ENCODE assay signal across 8 cellular contexts in the genomic region with DNA sequence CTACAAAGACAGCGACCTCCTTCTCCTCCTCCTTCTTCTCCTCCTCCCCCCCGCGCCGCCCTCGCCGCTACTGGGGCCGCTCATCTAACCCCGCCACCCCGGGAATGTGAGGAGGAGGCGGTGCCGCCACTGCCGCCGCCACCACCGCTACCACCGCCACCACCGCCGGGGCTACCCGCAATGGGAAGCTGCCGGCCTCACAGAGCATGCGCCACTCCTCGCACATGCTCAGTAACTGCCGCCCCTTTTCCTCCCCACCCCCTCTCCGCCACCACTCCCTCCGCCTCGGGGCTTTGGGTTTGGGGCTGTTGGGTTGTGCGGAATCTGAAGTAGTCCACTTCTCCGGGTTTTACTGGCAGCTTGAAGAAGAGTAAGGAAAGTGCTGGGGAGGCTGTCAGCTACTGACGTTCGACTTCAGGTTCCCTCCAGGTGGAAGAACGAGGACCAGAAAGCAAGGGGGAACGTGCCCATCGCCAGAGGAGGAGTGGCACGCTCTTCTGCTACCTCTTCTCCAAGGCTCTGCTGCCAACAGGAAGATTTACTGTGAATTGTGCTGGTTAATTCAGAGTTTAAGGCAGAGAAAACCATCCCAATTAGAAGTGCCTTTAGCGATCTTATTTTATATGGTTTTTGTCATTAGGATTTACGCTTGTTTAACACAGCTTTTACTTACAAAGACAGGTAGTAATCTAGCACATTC. TPM values are rescaled to one million over a fixed set of nuclear protein-coding genes. Genes with fewer than 3 reads are reported as not detected.
DNase-seq lines count a peak whose midpoint lies in the region; ATAC-seq, FAIRE-seq and TF ChIP-seq lines count a peak whose summit lies in the region.

A gene with protein sequence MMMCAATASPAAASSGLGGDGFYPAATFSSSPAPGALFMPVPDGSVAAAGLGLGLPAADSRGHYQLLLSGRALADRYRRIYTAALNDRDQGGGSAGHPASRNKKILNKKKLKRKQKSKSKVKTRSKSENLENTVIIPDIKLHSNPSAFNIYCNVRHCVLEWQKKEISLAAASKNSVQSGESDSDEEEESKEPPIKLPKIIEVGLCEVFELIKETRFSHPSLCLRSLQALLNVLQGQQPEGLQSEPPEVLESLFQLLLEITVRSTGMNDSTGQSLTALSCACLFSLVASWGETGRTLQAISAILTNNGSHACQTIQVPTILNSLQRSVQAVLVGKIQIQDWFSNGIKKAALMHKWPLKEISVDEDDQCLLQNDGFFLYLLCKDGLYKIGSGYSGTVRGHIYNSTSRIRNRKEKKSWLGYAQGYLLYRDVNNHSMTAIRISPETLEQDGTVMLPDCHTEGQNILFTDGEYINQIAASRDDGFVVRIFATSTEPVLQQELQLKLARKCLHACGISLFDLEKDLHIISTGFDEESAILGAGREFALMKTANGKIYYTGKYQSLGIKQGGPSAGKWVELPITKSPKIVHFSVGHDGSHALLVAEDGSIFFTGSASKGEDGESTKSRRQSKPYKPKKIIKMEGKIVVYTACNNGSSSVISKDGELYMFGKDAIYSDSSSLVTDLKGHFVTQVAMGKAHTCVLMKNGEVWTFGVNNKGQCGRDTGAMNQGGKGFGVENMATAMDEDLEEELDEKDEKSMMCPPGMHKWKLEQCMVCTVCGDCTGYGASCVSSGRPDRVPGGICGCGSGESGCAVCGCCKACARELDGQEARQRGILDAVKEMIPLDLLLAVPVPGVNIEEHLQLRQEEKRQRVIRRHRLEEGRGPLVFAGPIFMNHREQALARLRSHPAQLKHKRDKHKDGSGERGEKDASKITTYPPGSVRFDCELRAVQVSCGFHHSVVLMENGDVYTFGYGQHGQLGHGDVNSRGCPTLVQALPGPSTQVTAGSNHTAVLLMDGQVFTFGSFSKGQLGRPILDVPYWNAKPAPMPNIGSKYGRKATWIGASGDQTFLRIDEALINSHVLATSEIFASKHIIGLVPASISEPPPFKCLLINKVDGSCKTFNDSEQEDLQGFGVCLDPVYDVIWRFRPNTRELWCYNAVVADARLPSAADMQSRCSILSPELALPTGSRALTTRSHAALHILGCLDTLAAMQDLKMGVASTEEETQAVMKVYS (N-terminal part only) (minus strand): TSS at position 190 of the 700 bp plus-strand sequence. CDS start 319 bp downstream, outside the sequence.

- peak; percentile 79 to 97 for TF ChIP-seq POLR2A in tibial nerve (IDR thresholded peaks at IDR 0.05)

- peak; percentile 63 for FAIRE-seq in pancreas (lab: Jason Lieb, UNC)

- H3K4me1 ChIP-seq in pancreas (peaks cover 0 to 36% (median 21%) of the 10 kb centered on the region in 3 donors), tibial nerve (peaks cover 0 to 57% (median 33%) of the 10 kb centered on the region in 4 donors)

- DNase-seq in GM12864 (ENCODE audit: low read depth) (peak; percentile 99), NCI-H1417 treated with DMSO at 0.1 percent for 48 hours (lab: John Stamatoyannopoulos, UW) (peak; percentile 99), SW480 (ENCODE audit: low spot score) (peak; percentile 97), Right ventricle myocardium superior (peak; percentile 97), pancreas (peak; percentile 96 to 98 (median 97)), tibial nerve (ENCODE audit: low spot score in 2 of 2) (peak; percentile 93 to 97)
- peak; percentile 97 for DNase-seq in activated naive CD8-positive, alpha-beta T cell treated with anti-CD3 and anti-CD28 coated beads, Interleukin-2, amount 50 U/mL, for 24 hours

- peaks cover 10% of the 10 kb centered on the region for H3K36me3 Mint-ChIP-seq in activated naive CD8-positive, alpha-beta T cell treated with anti-CD3 and anti-CD28 coated beads, Interleukin-2, amount 50 U/mL, for 24 hours (ENCODE audit: low read depth)

- H3K9me3 ChIP-seq in pancreas (no peaks in the 10 kb centered on the region), tibial nerve (no peaks in the 10 kb centered on the region)

- peaks cover 6% of the 10 kb centered on the region for H3K27me3 Mint-ChIP-seq in activated naive CD8-positive, alpha-beta T cell treated with anti-CD3 and anti-CD28 coated beads, Interleukin-2, amount 50 U/mL, for 24 hours

- H3K4me3 ChIP-seq in GM12864 (ENCODE audit: low read depth, low read length) = peak within 1 kb of the TSS; percentile 76
- H3K4me3 ChIP-seq in pancreas = peak within 1 kb of the TSS; percentile 86 to 96 (median 88)
- peak within 1 kb of the TSS; percentile 73 to 94 (median 78) for H3K4me3 ChIP-seq in tibial nerve

- TF ChIP-seq EP300 in tibial nerve (IDR thresholded peaks at IDR 0.05) = peak; percentile 82 to 99

- peak within 1 kb of the TSS; percentile 93 for H3K27ac Mint-ChIP-seq in activated naive CD8-positive, alpha-beta T cell treated with anti-CD3 and anti-CD28 coated beads, Interleukin-2, amount 50 U/mL, for 24 hours

- peak within 1 kb of the TSS; percentile 94 for H3K4me3 Mint-ChIP-seq in activated naive CD8-positive, alpha-beta T cell treated with anti-CD3 and anti-CD28 coated beads, Interleukin-2, amount 50 U/mL, for 24 hours

- H3K36me3 ChIP-seq in pancreas = no peaks in the 10 kb centered on the region
- H3K36me3 ChIP-seq in tibial nerve = no peaks in the 10 kb centered on the region

- TF ChIP-seq CTCF in GM12864 (IDR thresholded peaks at IDR 0.05; ENCODE audit: low read depth, low read length, missing control alignments) = no peak
- no peak for TF ChIP-seq CTCF in pancreas (IDR thresholded peaks at IDR 0.05)
- TF ChIP-seq CTCF in tibial nerve (IDR thresholded peaks at IDR 0.05) = peak in 2 of 5 experiments; percentile 11 to 34

- H3K27ac ChIP-seq in pancreas = peak within 1 kb of the TSS; percentile 69 to 87 (median 76)
- peak within 1 kb of the TSS; percentile 82 to 96 (median 94) for H3K27ac ChIP-seq in tibial nerve

- 1 to 2% methylated on average over 24 to 35 of the region's 35 CpGs for WGBS in pancreas, 2 donors
- WGBS in tibial nerve, 2 donors = 1 to 2% methylated on average over 30 to 32 of the region's 35 CpGs

- H3K4me1 Mint-ChIP-seq in activated naive CD8-positive, alpha-beta T cell treated with anti-CD3 and anti-CD28 coated beads, Interleukin-2, amount 50 U/mL, for 24 hours = peaks cover 66% of the 10 kb centered on the region

- intact Hi-C loops in Right ventricle myocardium superior (cut with DNase I) = no loop called here
- intact Hi-C loops in pancreas (cut with DNase I) = no loop called here

- H3K27me3 ChIP-seq in pancreas (no peaks in the 10 kb centered on the region), tibial nerve (no peaks in the 10 kb centered on the region)

- H3K9me3 Mint-ChIP-seq in activated naive CD8-positive, alpha-beta T cell treated with anti-CD3 and anti-CD28 coated beads, Interleukin-2, amount 50 U/mL, for 24 hours = no peaks in the 10 kb centered on the region

- ATAC-seq in HG02763 (IDR thresholded peaks at IDR 0.05; ENCODE audit: unreplicated experiment) (peak; percentile 56), Right ventricle myocardium superior (ENCODE audit: poor library complexity) (peak; percentile 95), pancreas (peak; percentile 85 to 93 (median 90))
- ATAC-seq in activated naive CD8-positive, alpha-beta T cell treated with anti-CD3 and anti-CD28 coated beads, Interleukin-2, amount 50 U/mL, for 24 hours = peak; percentile 50

RNA-seq across cellular contexts. Expression of the gene that starts here (rescaled TPM):
- total RNA-seq in Right ventricle myocardium superior (43.7 TPM), pancreas (10 to 100 TPM; 38.3 to 49.1 (median 46.8) TPM), tibial nerve (100 to 1,000 TPM; 274 to 342 (median 305) TPM)
- polyA plus RNA-seq in pancreas = 10 to 100 TPM; 17.6 to 24.8 TPM

Comparison
In these comparisons a context has a peak if more than half of its experiments do, and no peak if none do; other contexts are left out.
1. Peak in every context shown above with its lines: DNase-seq, ATAC-seq, H3K4me3 ChIP-seq and H3K27ac ChIP-seq.